ENCODE assay signal across 22 cellular contexts in the genomic region with DNA sequence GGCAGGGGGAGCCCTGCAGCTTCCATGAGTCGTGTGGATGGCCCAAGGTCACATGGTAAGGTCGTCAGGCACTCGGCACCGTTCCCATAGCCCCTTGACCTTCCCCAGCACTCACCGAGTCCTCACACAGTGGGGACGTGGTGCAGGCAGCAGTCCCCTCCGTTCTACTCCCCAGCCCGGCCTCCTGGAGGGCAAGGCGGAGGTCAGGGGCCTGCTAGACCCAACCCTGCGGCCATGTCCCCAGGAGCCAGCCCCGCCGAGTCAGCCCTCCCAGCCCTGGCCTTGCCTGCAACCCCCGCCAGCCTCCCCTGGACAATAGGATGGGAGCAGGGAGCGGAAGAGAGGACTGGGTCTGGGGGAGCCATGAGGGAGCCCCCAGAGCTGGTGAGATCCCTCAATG.
"Had no signal": no experiment of that assay in that cellular context is flagged by ENCODE, and none has a peak within 500 bp of the region (broad histone marks: within the 10 kb centered on the region; RNA-seq: fewer than 3 reads in every experiment).

No MANE protein-coding gene starts in this region.

- FAIRE-seq: pancreas, small intestine had no signal

- ATAC-seq: effector memory CD8-positive, alpha-beta T cell; gastrocnemius medialis; left lung; natural killer cell treated with Interleukin-12 subunit alpha and Interleukin-12 subunit beta and Interleukin-15 and Interleukin-18, amount 100 ng/mL, for 72 hours; pancreas; right cardiac atrium had no signal

- H3K27ac ChIP-seq: epithelial cell of prostate, esophagus muscularis mucosa, gastrocnemius medialis, left lung, neural progenitor cell, pancreas, stomach, thoracic aorta, transverse colon had no signal

- DNase-seq: effector memory CD8-positive, alpha-beta T cell; gastrocnemius medialis; glutamatergic neuron; islet precursor cell; mesenchymal stem cell; midbrain; occipital lobe; small intestine; stimulated activated CD4-positive, alpha-beta T cell treated with anti-CD3 and anti-CD28 coated beads, Interleukin-12 subunit alpha, Interleukin-12 subunit beta, amount 100 ng/mL, for 4 hours; stimulated activated naive CD4-positive, alpha-beta T cell; stomach; substantia nigra; transverse colon had no signal

- H3K4me3 ChIP-seq: esophagus muscularis mucosa, gastrocnemius medialis, left lung, lung, neural progenitor cell, pancreas, stomach, thoracic aorta, transverse colon had no signal

- H3K27me3 ChIP-seq: gastrocnemius medialis, neural progenitor cell, pancreas had no signal

- H3K9ac ChIP-seq: neural progenitor cell had no signal

- H3K9me3 ChIP-seq: gastrocnemius medialis, left lung, pancreas, thoracic aorta had no signal

- H2AFZ ChIP-seq: neural progenitor cell had no signal

- H3K36me3 ChIP-seq: esophagus muscularis mucosa, gastrocnemius medialis, left lung, neural progenitor cell, pancreas, stomach, thoracic aorta, transverse colon had no signal

- H3K4me1 ChIP-seq: esophagus muscularis mucosa, left lung, neural progenitor cell, pancreas, stomach, transverse colon had no signal

- H3K4me2 ChIP-seq: neural progenitor cell had no signal
